18 cellular contexts compared by ENCODE assay signal in genomic region chr12:121669525-121669908, GRCh38. TPM values are rescaled to one million over a fixed set of nuclear protein-coding genes. Genes with fewer than 3 reads are reported as not detected.
DNase-seq lines count a peak whose midpoint lies in the region; ATAC-seq and TF ChIP-seq lines count a peak whose summit lies in the region.
"Had no signal": no experiment of that assay in that cellular context is flagged by ENCODE, and none has a peak within 500 bp of the region (broad histone marks: within the 10 kb centered on the region; RNA-seq: fewer than 3 reads in every experiment).

Gene MORN3 (minus strand): TSS chr12:121669654. CDS start chr12:121669483, 171 bp downstream.

- peaks cover 56% of the 10 kb centered on the region for H3K4me1 ChIP-seq in CD4-positive, alpha-beta memory T cell (ENCODE audit: insufficient read depth, low read length)
- no peaks in the 10 kb centered on the region for H3K4me1 ChIP-seq in H9 (ENCODE audit: insufficient read depth, low read length)

- no peak within 1 kb of the TSS for H3K4me3 ChIP-seq in CD4-positive, alpha-beta memory T cell (ENCODE audit: low read length in 2 of 2)
- no peak within 1 kb of the TSS for H3K4me3 ChIP-seq in MG63
- H3K4me3 ChIP-seq: GM12878, thoracic aorta had no signal

- intact Hi-C loops in CD4-positive, alpha-beta memory T cell (cut with micrococcal nuclease) = no loop called here
- intact Hi-C loops in activated T-helper 1 cell treated with anti-CD3 and anti-CD28 coated beads, Interleukin-12 subunit alpha, Interleukin-12 subunit beta, Interleukin-2, Interleukin-4 antibody, amounts not matched to agents 30 ng/mL and 10 ng/mL and 1 ng/mL, durations not matched to agents 14 hours and 24 hours and 36 hours (cut with micrococcal nuclease) = no loop called here
- intact Hi-C loops in cardiac septum (cut with DNase I) = loop anchor here (5.0 kb wide), 1 partner anchor 117 kb away; no protein-coding TSS in a partner anchor

- H3K79me1 ChIP-seq in H9 (ENCODE audit: insufficient read depth, low read depth, low read length, poor library complexity, severe bottlenecking) = no peaks in the 10 kb centered on the region

- H4K20me1 ChIP-seq in H9 (ENCODE audit: control insufficient read depth, insufficient read depth, insufficient read length) = no peaks in the 10 kb centered on the region

- H4K91ac ChIP-seq in H9 (ENCODE audit: insufficient read length, low read depth, low read length) = no peak within 1 kb of the TSS

- no peak within 1 kb of the TSS for H3T11ph ChIP-seq in H9 (ENCODE audit: low read length)

- no peak within 1 kb of the TSS for H3K4me2 ChIP-seq in H9 (ENCODE audit: insufficient read depth, insufficient read length, low read length)

- no peaks in the 10 kb centered on the region for H3K36me3 ChIP-seq in CD4-positive, alpha-beta memory T cell (ENCODE audit: insufficient read depth, low read length)
- no peaks in the 10 kb centered on the region for H3K36me3 ChIP-seq in MG63
- H3K36me3 ChIP-seq: thoracic aorta had no signal

- no peak within 1 kb of the TSS for H2BK120ac ChIP-seq in H9 (ENCODE audit: low read depth, low read length, poor library complexity, severe bottlenecking)

- no peak within 1 kb of the TSS for H3K14ac ChIP-seq in H9 (ENCODE audit: insufficient read depth, low read length)

- TF ChIP-seq CTCF in H9 (conservative IDR thresholded peaks at IDR 0.05) = no peak

- H3K27me3 ChIP-seq in CD4-positive, alpha-beta memory T cell (ENCODE audit: insufficient read depth, low read length) = no peaks in the 10 kb centered on the region
- H3K27me3 ChIP-seq in H9 (ENCODE audit: insufficient read depth, low read length) = no peaks in the 10 kb centered on the region
- no peaks in the 10 kb centered on the region for H3K27me3 ChIP-seq in MG63

- H4K5ac ChIP-seq in H9 (ENCODE audit: insufficient read length, low read depth, low read length) = no peak within 1 kb of the TSS

- H3K23ac ChIP-seq in H9 (ENCODE audit: insufficient read length, low read depth, low read length) = no peak within 1 kb of the TSS

- peaks cover 0 to 2% (median 0%) of the 10 kb centered on the region in 8 donors for H3K9me3 Mint-ChIP-seq in CD4-positive, alpha-beta memory T cell
- H3K9me3 Mint-ChIP-seq in H9 = no peaks in the 10 kb centered on the region
- no peaks in the 10 kb centered on the region for H3K9me3 Mint-ChIP-seq in activated T-helper 1 cell treated with anti-CD3 and anti-CD28 coated beads, Interleukin-12 subunit alpha, Interleukin-12 subunit beta, Interleukin-2, Interleukin-4 antibody, amounts not matched to agents 30 ng/mL and 10 ng/mL and 1 ng/mL, durations not matched to agents 14 hours and 24 hours and 36 hours
- no peaks in the 10 kb centered on the region for H3K9me3 Mint-ChIP-seq in naive thymus-derived CD8-positive, alpha-beta T cell

- H3K56ac ChIP-seq in H9 (ENCODE audit: insufficient read length, low read depth, low read length) = no peak within 1 kb of the TSS

- H3K79me2 ChIP-seq in H9 (ENCODE audit: insufficient read depth, low read length) = no peaks in the 10 kb centered on the region

- peaks cover 23 to 67% (median 43%) of the 10 kb centered on the region in 4 donors for H3K4me1 Mint-ChIP-seq in CD4-positive, alpha-beta memory T cell
- H3K4me1 Mint-ChIP-seq in H9 = peaks cover 20 to 32% of the 10 kb centered on the region in 2 experiments
- peaks cover 38% of the 10 kb centered on the region for H3K4me1 Mint-ChIP-seq in activated T-helper 1 cell treated with anti-CD3 and anti-CD28 coated beads, Interleukin-12 subunit alpha, Interleukin-12 subunit beta, Interleukin-2, Interleukin-4 antibody, amounts not matched to agents 30 ng/mL and 10 ng/mL and 1 ng/mL, durations not matched to agents 14 hours and 24 hours and 36 hours (ENCODE audit: low read depth)
- peaks cover 21 to 58% (median 58%) of the 10 kb centered on the region in 4 donors for H3K4me1 Mint-ChIP-seq in naive thymus-derived CD8-positive, alpha-beta T cell

- no CpG with 5 or more reads among the region's 5 CpGs for WGBS in H9 (ENCODE audit: extremely low coverage, insufficient read length, low lambda C conversion rate)

- H3K4ac ChIP-seq in H9 (ENCODE audit: low read depth, low read length) = no peak within 1 kb of the TSS

- H2AFZ ChIP-seq in H9 (ENCODE audit: low read length) = no peak within 1 kb of the TSS

- no peak within 1 kb of the TSS for H2BK12ac ChIP-seq in H9 (ENCODE audit: insufficient read length, low read depth, low read length)

- peak within 1 kb of the TSS; percentile 70 to 100 (median 88) for H3K27ac Mint-ChIP-seq in CD4-positive, alpha-beta memory T cell
- H3K27ac Mint-ChIP-seq in H9 = peak within 1 kb of the TSS; percentile 15 to 68 (median 66); a peak in 4 of 7 replicates
- peak within 1 kb of the TSS; percentile 40 for H3K27ac Mint-ChIP-seq in activated T-helper 1 cell treated with anti-CD3 and anti-CD28 coated beads, Interleukin-12 subunit alpha, Interleukin-12 subunit beta, Interleukin-2, Interleukin-4 antibody, amounts not matched to agents 30 ng/mL and 10 ng/mL and 1 ng/mL, durations not matched to agents 14 hours and 24 hours and 36 hours
- H3K27ac Mint-ChIP-seq in naive thymus-derived CD8-positive, alpha-beta T cell = peak within 1 kb of the TSS; percentile 48 to 100 (median 86)

- H3K9me3 ChIP-seq in CD4-positive, alpha-beta memory T cell (ENCODE audit: control insufficient read depth in 1 of 2, low read length in 2 of 2) = no peaks in the 10 kb centered on the region
- H3K9me3 ChIP-seq in H9 (ENCODE audit: control insufficient read depth, low read depth, low read length) (no peaks in the 10 kb centered on the region), MG63 (no peaks in the 10 kb centered on the region)
- H3K9me3 ChIP-seq: thoracic aorta had no signal

- H3K4me3 Mint-ChIP-seq in CD4-positive, alpha-beta memory T cell = peak within 1 kb of the TSS in 4 of 8 donors; percentile 21 to 62 (median 50)
- H3K4me3 Mint-ChIP-seq in H9 = no peak within 1 kb of the TSS
- no peak within 1 kb of the TSS for H3K4me3 Mint-ChIP-seq in activated T-helper 1 cell treated with anti-CD3 and anti-CD28 coated beads, Interleukin-12 subunit alpha, Interleukin-12 subunit beta, Interleukin-2, Interleukin-4 antibody, amounts not matched to agents 30 ng/mL and 10 ng/mL and 1 ng/mL, durations not matched to agents 14 hours and 24 hours and 36 hours
- peak within 1 kb of the TSS in 7 of 10 donors; percentile 18 to 68 (median 45) for H3K4me3 Mint-ChIP-seq in naive thymus-derived CD8-positive, alpha-beta T cell

- ATAC-seq in naive thymus-derived CD8-positive, alpha-beta T cell = no peak
- ATAC-seq: esophagus mucosa, GM12878, right cardiac atrium had no signal

- H2BK5ac ChIP-seq in H9 (ENCODE audit: insufficient read length, low read length) = no peak within 1 kb of the TSS

- H2AK5ac ChIP-seq in H9 (ENCODE audit: insufficient read length, low read length) = no peak within 1 kb of the TSS

- POLR2A ChIA-PET in CD4-positive, alpha-beta memory T cell (lab: Charles Lee; ENCODE audit: partially characterized antibody) = interaction anchor here (0.6 to 7.5 kb wide), 13 partner anchors 10 to 269 kb away, joined by 3 to 305 read pairs (median 7); partner anchors contain the start of gene ORAI1
- POLR2A ChIA-PET in naive thymus-derived CD8-positive, alpha-beta T cell (lab: Charles Lee) = interaction anchor here (1.0 to 10.2 kb wide), 6 partner anchors 10 to 117 kb away, joined by 7 to 291 read pairs (median 23); partner anchors contain the start of gene ORAI1

- DNase-seq in CD4-positive, alpha-beta memory T cell = no peak
- no peak for DNase-seq in H9
- no peak for DNase-seq in activated T-helper 1 cell treated with anti-CD3 and anti-CD28 coated beads, Interleukin-12 subunit alpha, Interleukin-12 subunit beta, Interleukin-2, Interleukin-4 antibody, amounts not matched to agents 30 ng/mL and 10 ng/mL and 1 ng/mL, durations not matched to agents 14 hours and 24 hours and 36 hours (ENCODE audit: low spot score)
- no peak for DNase-seq in naive thymus-derived CD8-positive, alpha-beta T cell
- no peak for DNase-seq in cardiac septum (ENCODE audit: low spot score)
- no peak for DNase-seq in MG63
- no peak for DNase-seq in activated gamma-delta T cell (lab: John Stamatoyannopoulos, UW)
- DNase-seq: activated CD8-positive, alpha-beta memory T cell treated with anti-CD3 and anti-CD28 coated beads, Interleukin-2, amount 50 U/mL, for 48 hours; amniotic stem cell; glutamatergic neuron; NCI-H2081 treated with DMSO at 0.1 percent for 48 hours; NCI-H69; right cardiac atrium; stimulated activated CD4-positive, alpha-beta T cell treated with anti-CD3 and anti-CD28 coated beads, Interleukin-2, amount 100 ng/mL, for 24 hours had no signal

- H3K9ac ChIP-seq in H9 (ENCODE audit: extremely low read depth, insufficient read length, low read length) = no peak within 1 kb of the TSS

- H3K27me3 Mint-ChIP-seq in CD4-positive, alpha-beta memory T cell = no peaks in the 10 kb centered on the region
- H3K27me3 Mint-ChIP-seq in H9 (ENCODE audit: low read depth) = no peaks in the 10 kb centered on the region
- H3K27me3 Mint-ChIP-seq in activated T-helper 1 cell treated with anti-CD3 and anti-CD28 coated beads, Interleukin-12 subunit alpha, Interleukin-12 subunit beta, Interleukin-2, Interleukin-4 antibody, amounts not matched to agents 30 ng/mL and 10 ng/mL and 1 ng/mL, durations not matched to agents 14 hours and 24 hours and 36 hours (ENCODE audit: insufficient read depth) = no peaks in the 10 kb centered on the region
- H3K27me3 Mint-ChIP-seq in naive thymus-derived CD8-positive, alpha-beta T cell = no peaks in the 10 kb centered on the region

- no peak within 1 kb of the TSS for H4K8ac ChIP-seq in H9 (replicated peaks; ENCODE audit: insufficient read length, low read depth, low read length)

- no peak within 1 kb of the TSS for H2BK20ac ChIP-seq in H9 (ENCODE audit: low read depth, low read length, poor library complexity, severe bottlenecking)

- peaks cover 3 to 10% of the 10 kb centered on the region in 2 donors for H3K36me3 Mint-ChIP-seq in CD4-positive, alpha-beta memory T cell
- H3K36me3 Mint-ChIP-seq in H9 (ENCODE audit: insufficient read depth in 1 of 3, low read depth in 3 of 3) = peaks cover 2 to 20% (median 10%) of the 10 kb centered on the region in 3 experiments; a peak in 5 of 7 replicates
- peaks cover 2% of the 10 kb centered on the region for H3K36me3 Mint-ChIP-seq in activated T-helper 1 cell treated with anti-CD3 and anti-CD28 coated beads, Interleukin-12 subunit alpha, Interleukin-12 subunit beta, Interleukin-2, Interleukin-4 antibody, amounts not matched to agents 30 ng/mL and 10 ng/mL and 1 ng/mL, durations not matched to agents 14 hours and 24 hours and 36 hours (ENCODE audit: low read depth)
- peaks cover 0 to 2% (median 0%) of the 10 kb centered on the region in 3 donors for H3K36me3 Mint-ChIP-seq in naive thymus-derived CD8-positive, alpha-beta T cell

- CTCF ChIA-PET in CD4-positive, alpha-beta memory T cell (lab: Charles Lee; ENCODE audit: partially characterized antibody) = interaction anchor here (0.8 to 6.7 kb wide), 16 partner anchors 11 to 192 kb away, joined by 3 to 169 read pairs (median 14); partner anchors contain the start of gene ORAI1

- no peak within 1 kb of the TSS for H2BK15ac ChIP-seq in H9 (ENCODE audit: low read depth, low read length)

- H3K27ac ChIP-seq in CD4-positive, alpha-beta memory T cell (ENCODE audit: low read depth, low read length) = no peak within 1 kb of the TSS
- H3K27ac ChIP-seq in H9 (ENCODE audit: insufficient read length, low read depth, low read length) = no peak within 1 kb of the TSS
- H3K27ac ChIP-seq: thoracic aorta, VCaP had no signal

- no peak within 1 kb of the TSS for H3K18ac ChIP-seq in H9 (ENCODE audit: insufficient read length, low read depth, low read length)

- peaks cover 3% of the 10 kb centered on the region for H3K23me2 ChIP-seq in H9 (ENCODE audit: insufficient read length, low read depth, low read length, poor library complexity, severe bottlenecking)

RNA-seq across cellular contexts. Expression of gene MORN3, which starts in this region (rescaled TPM):
- 10 to 100 TPM; 14.1 to 17.3 TPM for total RNA-seq in CD4-positive, alpha-beta memory T cell
- 1 to 10 TPM; 6.3 to 6.7 TPM for polyA plus RNA-seq in CD4-positive, alpha-beta memory T cell
- total RNA-seq in H9 (2021) (0.24 and 0.37 TPM in 2 replicates), cardiac septum (0.08 TPM)
- total RNA-seq in activated T-helper 1 cell treated with anti-CD3 and anti-CD28 coated beads, Interleukin-12 subunit alpha, Interleukin-12 subunit beta, Interleukin-2, Interleukin-4 antibody, amounts not matched to agents 30 ng/mL and 10 ng/mL and 1 ng/mL, durations not matched to agents 14 hours and 24 hours and 36 hours = 0.41 and 0.61 TPM in 2 replicates
- total RNA-seq in naive thymus-derived CD8-positive, alpha-beta T cell = 10 to 100 TPM; 13.3 to 14.0 TPM
- polyA plus RNA-seq in naive thymus-derived CD8-positive, alpha-beta T cell = 1 to 10 TPM; 1.1 to 4.8 (median 1.8) TPM
- not detected in 2 replicates for total RNA-seq in MG63 (2014; rRNA removed; shearing (Covaris generic); ENCODE audit: low replicate concordance)

Comparison
In these comparisons a context has a peak if more than half of its experiments do, and no peak if none do; other contexts are left out.
1. H3K4me3 Mint-ChIP-seq: peak in naive thymus-derived CD8-positive, alpha-beta T cell (7 of 10); none in H9 (0 of 2) and activated T-helper 1 cell treated with anti-CD3 and anti-CD28 coated beads, Interleukin-12 subunit alpha, Interleukin-12 subunit beta, Interleukin-2, Interleukin-4 antibody, amounts not matched to agents 30 ng/mL and 10 ng/mL and 1 ng/mL, durations not matched to agents 14 hours and 24 hours and 36 hours (single experiment).
2. Peak in every context shown above with its lines, with median percentiles within 50 percentile points of each other: H3K27ac Mint-ChIP-seq.